Comparison of ENCODE assay signal across 8 cellular contexts in the genomic region with DNA sequence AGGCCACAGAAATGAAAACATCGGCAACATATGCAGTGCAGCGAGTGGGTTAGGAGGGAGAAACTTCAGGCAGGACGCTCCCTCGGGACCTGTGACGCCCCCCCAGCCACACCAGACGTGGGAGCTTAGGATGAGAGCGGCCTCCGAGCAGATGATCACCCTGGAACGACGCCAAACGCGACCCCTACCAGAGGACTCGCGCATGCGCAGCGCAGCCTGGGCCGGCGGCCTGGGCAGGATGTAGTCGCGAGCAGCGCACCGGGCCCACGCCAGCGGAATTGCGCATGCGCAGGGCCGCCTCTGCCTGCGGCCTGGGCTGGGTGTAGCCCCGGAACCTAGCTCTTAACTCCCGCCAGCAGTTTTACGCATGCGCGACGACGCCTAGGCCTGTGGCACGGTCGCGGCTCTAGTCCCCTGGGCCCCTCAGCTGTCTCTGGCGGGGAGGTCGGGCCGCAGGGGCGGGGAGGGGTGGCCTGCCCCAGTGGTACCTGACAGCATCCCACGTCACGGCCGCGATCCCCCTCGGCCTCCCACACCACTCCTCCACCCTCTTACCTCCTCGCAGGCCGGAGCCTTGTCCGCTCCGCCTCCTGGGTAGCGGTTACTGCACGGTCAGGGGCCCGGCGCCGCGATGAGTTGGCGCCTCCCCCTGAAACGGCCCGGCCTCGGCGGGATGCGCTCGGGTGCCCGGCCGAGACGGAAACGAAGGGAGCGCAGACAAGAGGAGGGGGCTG. TPM values are rescaled to one million over a fixed set of nuclear protein-coding genes. Genes with fewer than 3 reads are reported as not detected.
DNase-seq lines count a peak whose midpoint lies in the region; ATAC-seq, FAIRE-seq and TF ChIP-seq lines count a peak whose summit lies in the region.

Gene RCBTB2 (minus strand): TSS at position 608 of the 734 bp plus-strand sequence. CDS start 11,141 bp downstream, outside the sequence.

- TF ChIP-seq CTCF in WERI-Rb-1 (IDR thresholded peaks at IDR 0.05; ENCODE audit: low read depth, low read length) (no peak), mammary epithelial cell (conservative IDR thresholded peaks at IDR 0.05 in 1 of 2, IDR thresholded peaks at IDR 0.05 in 1 of 2; ENCODE audit: extremely low read depth in 1 of 2, insufficient read depth in 1 of 2, low read depth in 1 of 2, low read length in 2 of 2) (peak in 1 of 2 donors; percentile 6)

- H3K27me3 ChIP-seq in WERI-Rb-1 (ENCODE audit: insufficient read depth, low read depth, severe bottlenecking): no peaks in the 10 kb centered on the region
- no peaks in the 10 kb centered on the region for H3K27me3 ChIP-seq in mammary epithelial cell (ENCODE audit: insufficient read depth, low read length)
- no peaks in the 10 kb centered on the region for H3K27me3 ChIP-seq in small intestine (ENCODE audit: control insufficient read depth in 2 of 2, insufficient read depth in 2 of 2, low read length in 2 of 2)

- peak within 1 kb of the TSS; percentile 91 for H3K9ac ChIP-seq in mammary epithelial cell (ENCODE audit: insufficient read depth, low read length)

- BruUV-seq in mammary epithelial cell (replicated peaks; lab: Mats Ljungman, UMichigan): no TSS peak

- H3K9me3 ChIP-seq in WERI-Rb-1 (ENCODE audit: severe bottlenecking) (no peaks in the 10 kb centered on the region), mammary epithelial cell (replicated peaks; ENCODE audit: insufficient read depth, low read length) (no peaks in the 10 kb centered on the region), small intestine (ENCODE audit: control insufficient read depth, low read depth) (no peaks in the 10 kb centered on the region)

- 0% methylated on average over 1 of the region's 69 CpGs for WGBS in mammary epithelial cell (ENCODE audit: low coverage, missing lambda C conversion rate)
- 0% methylated on average over 46 to 69 of the region's 69 CpGs for WGBS in small intestine, 3 donors

- dilution Hi-C loops in mammary epithelial cell (cut with HindIII; ENCODE audit: low sequenced_read_pairs): no loop called here

- no peaks in the 10 kb centered on the region for H3K36me3 ChIP-seq in WERI-Rb-1
- no peaks in the 10 kb centered on the region for H3K36me3 ChIP-seq in mammary epithelial cell (ENCODE audit: insufficient read depth, low read length)
- no peaks in the 10 kb centered on the region for H3K36me3 ChIP-seq in small intestine (ENCODE audit: control insufficient read depth in 2 of 2, insufficient read depth in 2 of 2, low read length in 2 of 2)

- no peak within 1 kb of the TSS for H3K27ac ChIP-seq in WERI-Rb-1
- peak within 1 kb of the TSS; percentile 87 for H3K27ac ChIP-seq in mammary epithelial cell (ENCODE audit: insufficient read depth, low read depth, low read length)
- peak within 1 kb of the TSS; percentile 77 to 98 for H3K27ac ChIP-seq in small intestine (ENCODE audit: low read depth in 1 of 2, low read length in 1 of 2)

- peaks cover 13% of the 10 kb centered on the region for H3K4me1 ChIP-seq in mammary epithelial cell (ENCODE audit: insufficient read depth, low read length)
- peaks cover 0 to 3% of the 10 kb centered on the region in 2 donors for H3K4me1 ChIP-seq in small intestine (ENCODE audit: control insufficient read depth in 2 of 2, insufficient read depth in 1 of 2, low read depth in 1 of 2, low read length in 1 of 2)

- ATAC-seq in GM18870 (IDR thresholded peaks at IDR 0.05; ENCODE audit: unreplicated experiment): peak; percentile 81
- ATAC-seq in HG03108 (IDR thresholded peaks at IDR 0.05; ENCODE audit: unreplicated experiment): peak; percentile 76

- in situ Hi-C loops in ACHN (cut with HindIII; ENCODE audit: low pct_ligation_motif_present, low pct_unique_long_range_greater_than_20kb, low sequenced_read_pairs): no loop called here
- in situ Hi-C loops in mammary epithelial cell (cut with MboI; ENCODE audit: low sequenced_read_pairs in 2 of 2): no loop called here

- H3K79me2 ChIP-seq in mammary epithelial cell (ENCODE audit: insufficient read depth, low read length): peaks cover 15% of the 10 kb centered on the region

- CTCF ChIA-PET in mammary epithelial cell (lab: Charles Lee; ENCODE audit: low non-redundant PET): interaction anchor here (1.1 kb wide), 1 partner anchor 10 kb away, joined by 3 read pairs; no protein-coding TSS in a partner anchor

- peak; percentile 95 for DNase-seq in ACHN
- DNase-seq in NCI-H2196 (lab: John Stamatoyannopoulos, UW; ENCODE audit: unreplicated experiment): peak; percentile 93
- DNase-seq in WERI-Rb-1: peak; percentile 1
- DNase-seq in mammary epithelial cell: peak; percentile 95
- DNase-seq in iPS-NIHi11 (ENCODE audit: low spot score): peak; percentile 99
- peak; percentile 98 for DNase-seq in small intestine

- H3K4me3 ChIP-seq in WERI-Rb-1 (ENCODE audit: low read depth, low read length) (no peak within 1 kb of the TSS), mammary epithelial cell (replicated peaks in 1 of 3; ENCODE audit: insufficient read depth in 1 of 3, low read depth in 2 of 3, low read length in 3 of 3) (peak within 1 kb of the TSS; percentile 65 to 78 (median 75)), small intestine (ENCODE audit: low read depth in 1 of 2, low read length in 2 of 2) (peak within 1 kb of the TSS; percentile 45 to 68)

- peak within 1 kb of the TSS; percentile 97 for H2AFZ ChIP-seq in mammary epithelial cell (ENCODE audit: low read depth, low read length)

- peak within 1 kb of the TSS; percentile 87 for H3K4me2 ChIP-seq in mammary epithelial cell (ENCODE audit: insufficient read depth, low read depth, low read length)

- FAIRE-seq in small intestine (lab: Jason Lieb, UNC): no peak

- intact Hi-C loops in mammary epithelial cell (cut with micrococcal nuclease): loop anchor here (1.0 to 5.0 kb wide), 3 partner anchors 48 to 198 kb away; partner anchors contain the start of gene LPAR6

- H4K20me1 ChIP-seq in mammary epithelial cell (ENCODE audit: insufficient read depth, low read length): no peaks in the 10 kb centered on the region

RNA-seq across cellular contexts. Expression of gene RCBTB2, which starts in this region (rescaled TPM):
- total RNA-seq in mammary epithelial cell: 10 to 100 TPM in 1 of 2 donors, 1 to 10 TPM in 1; 4.9 to 12.0 TPM
- polyA plus RNA-seq in mammary epithelial cell (3.7 TPM), small intestine (1 to 10 TPM; 3.1 to 7.6 (median 4.8) TPM)
- polyA minus RNA-seq in mammary epithelial cell: 0.26 TPM

Comparison
In these comparisons a context has a peak if more than half of its experiments do, and no peak if none do; other contexts are left out.
1. DNase-seq: peak in every context shown above with its lines; median percentile 99 in iPS-NIHi11; 98 in small intestine; 95 in ACHN; 95 in mammary epithelial cell; 93 in NCI-H2196; 1 in WERI-Rb-1.